19 cellular contexts compared by ENCODE assay signal in genomic region chr13:94917814-94918213, GRCh38.
DNase-seq lines count a peak whose midpoint lies in the region; ATAC-seq, FAIRE-seq and TF ChIP-seq lines count a peak whose summit lies in the region.
"Had no signal": no experiment of that assay in that cellular context is flagged by ENCODE, and none has a peak within 500 bp of the region (broad histone marks: within the 10 kb centered on the region; RNA-seq: fewer than 3 reads in every experiment).

No MANE protein-coding gene starts in this region.

- H3K4me1 ChIP-seq in HCT116 (ENCODE audit: control insufficient read depth in 1 of 2, insufficient read depth in 2 of 2, low read length in 2 of 2) (no peaks in the 10 kb centered on the region), SK-N-SH (ENCODE audit: control insufficient read depth in 1 of 2, insufficient read depth in 2 of 2, low read depth in 1 of 2, low read length in 1 of 2) (no peaks in the 10 kb centered on the region; a peak in 1 of 4 replicates), endothelial cell of umbilical vein (ENCODE audit: control insufficient read depth, extremely low read depth, insufficient read depth, low read length) (no peaks in the 10 kb centered on the region), colonic mucosa (no peaks in the 10 kb centered on the region)
- H3K4me1 ChIP-seq: BLaER1 treated with 17β-estradiol and CSF1 and Interleukin-3, amounts not matched to agents 10 nM and 100 nM had no signal

- POLR2A ChIA-PET in HCT116 (lab: Charles Lee) (no interaction called here), SK-N-SH (lab: Yijun Ruan, JAX) (no interaction called here), endothelial cell of umbilical vein (lab: Charles Lee) (no interaction called here)

- no peak overlapping the region for H3K9ac ChIP-seq in HCT116 (ENCODE audit: low read length)
- H3K9ac ChIP-seq in SK-N-SH, result no peak overlapping the region
- H3K9ac ChIP-seq in endothelial cell of umbilical vein (replicated peaks; ENCODE audit: extremely low read depth, insufficient read depth, low read length), result no peak overlapping the region
- H3K9ac ChIP-seq in colonic mucosa (ENCODE audit: low read depth in 2 of 2, low read length in 2 of 2), result no peak overlapping the region
- H3K9ac ChIP-seq: BLaER1 treated with 17β-estradiol and CSF1 and Interleukin-3, amounts not matched to agents 10 nM and 100 nM had no signal

- FAIRE-seq in endothelial cell of umbilical vein (lab: Jason Lieb, UNC), result no peak
- FAIRE-seq: kidney had no signal

- DNase-seq in HCT116 (ENCODE audit: low read depth, low spot score), result no peak
- DNase-seq in SK-N-SH, result no peak
- peak; percentile 1 for DNase-seq in endothelial cell of umbilical vein (ENCODE audit: low read depth, low spot score)
- peak; percentile 1 for DNase-seq in renal cortical epithelial cell (ENCODE audit: low read depth)
- DNase-seq in NCI-H1694 treated with DMSO at 0.1 percent for 48 hours (lab: John Stamatoyannopoulos, UW), result no peak
- DNase-seq in colonic mucosa, result no peak
- DNase-seq: activated CD4-positive, alpha-beta T cell treated with anti-CD3 and anti-CD28 coated beads for 1 hour; caudate nucleus; DMS 273 treated with DMSO at 0.1 percent for 48 hours; effector CD4-positive, alpha-beta T cell; IMR-90; kidney; NCI-H1048; NCI-H526 treated with DMSO at 0.1 percent for 48 hours; OCI-M1; T1000 had no signal

- no peak overlapping the region for H3K4me3 ChIP-seq in HCT116 (replicated peaks in 1 of 2; ENCODE audit: low read depth in 1 of 2, low read length in 2 of 2)
- H3K4me3 ChIP-seq in SK-N-SH (ENCODE audit: low read depth in 2 of 2, low read length in 1 of 2), result no peak overlapping the region
- H3K4me3 ChIP-seq in endothelial cell of umbilical vein (replicated peaks in 1 of 3; ENCODE audit: insufficient read depth in 1 of 3, low read depth in 1 of 3, low read length in 3 of 3), result no peak overlapping the region
- no peak overlapping the region for H3K4me3 ChIP-seq in colonic mucosa
- H3K4me3 ChIP-seq: BLaER1 treated with 17β-estradiol and CSF1 and Interleukin-3, amounts not matched to agents 10 nM and 100 nM had no signal

- intact Hi-C loops in HCT116 (cut with micrococcal nuclease), result no loop called here
- intact Hi-C loops in endothelial cell of umbilical vein (cut with micrococcal nuclease), result no loop called here
- intact Hi-C loops in colonic mucosa (cut with DNase I), result no loop called here

- WGBS in SK-N-SH (ENCODE audit: low lambda C conversion rate), result 40% methylated on average over 2 of the region's 2 CpGs

- H4K20me1 ChIP-seq in HCT116 (ENCODE audit: insufficient read depth) (no peaks in the 10 kb centered on the region), SK-N-SH (ENCODE audit: insufficient read depth) (no peaks in the 10 kb centered on the region), endothelial cell of umbilical vein (replicated peaks; ENCODE audit: control insufficient read depth, extremely low read depth, insufficient read depth, low read length) (no peaks in the 10 kb centered on the region)
- H4K20me1 ChIP-seq: BLaER1 treated with 17β-estradiol and CSF1 and Interleukin-3, amounts not matched to agents 10 nM and 100 nM had no signal

- H3K27me3 ChIP-seq in HCT116 (ENCODE audit: insufficient read depth, low read length) (peaks cover 43% of the 10 kb centered on the region), SK-N-SH (ENCODE audit: insufficient read depth) (no peaks in the 10 kb centered on the region), endothelial cell of umbilical vein (ENCODE audit: control insufficient read depth in 2 of 2, insufficient read depth in 2 of 2, low read length in 2 of 2) (peaks cover 1 to 5% of the 10 kb centered on the region in 2 experiments), colonic mucosa (no peaks in the 10 kb centered on the region)
- H3K27me3 ChIP-seq: BLaER1 treated with 17β-estradiol and CSF1 and Interleukin-3, amounts not matched to agents 10 nM and 100 nM had no signal

- H3K79me2 ChIP-seq in HCT116 (ENCODE audit: insufficient read depth, low read length) (no peaks in the 10 kb centered on the region), SK-N-SH (ENCODE audit: insufficient read depth) (no peaks in the 10 kb centered on the region), endothelial cell of umbilical vein (ENCODE audit: control insufficient read depth, insufficient read depth, low read length) (no peaks in the 10 kb centered on the region)

- CTCF ChIA-PET in HCT116 (lab: Charles Lee) (no interaction called here), SK-N-SH (lab: Yijun Ruan, JAX) (no interaction called here), endothelial cell of umbilical vein (lab: Charles Lee) (no interaction called here)

- dilution Hi-C loops in endothelial cell of umbilical vein (cut with MboI; ENCODE audit: extremely low pct_ligation_motif_present, low sequenced_read_pairs), result no loop called here

- H3K9me1 ChIP-seq in endothelial cell of umbilical vein (replicated peaks; ENCODE audit: control insufficient read depth, extremely low read depth, insufficient read depth, low read length), result no peaks in the 10 kb centered on the region

- H3K9me2 ChIP-seq in HCT116 (ENCODE audit: insufficient read depth) (no peaks in the 10 kb centered on the region), SK-N-SH (no peaks in the 10 kb centered on the region)

- H3K4me2 ChIP-seq in HCT116 (ENCODE audit: low read length) (no peak overlapping the region), SK-N-SH (no peak overlapping the region), endothelial cell of umbilical vein (ENCODE audit: insufficient read depth, low read length) (no peak overlapping the region)
- H3K4me2 ChIP-seq: BLaER1 treated with 17β-estradiol and CSF1 and Interleukin-3, amounts not matched to agents 10 nM and 100 nM had no signal

- H3K27ac ChIP-seq in HCT116 (ENCODE audit: low read depth, low read length), result no peak overlapping the region
- H3K27ac ChIP-seq in SK-N-SH (ENCODE audit: low read depth in 2 of 2, low read length in 1 of 2), result no peak overlapping the region
- H3K27ac ChIP-seq in endothelial cell of umbilical vein (ENCODE audit: insufficient read depth, low read depth, low read length), result no peak overlapping the region
- no peak overlapping the region for H3K27ac ChIP-seq in colonic mucosa
- H3K27ac ChIP-seq: BLaER1 treated with 17β-estradiol and CSF1 and Interleukin-3, amounts not matched to agents 10 nM and 100 nM had no signal

- RAD21 ChIA-PET in HCT116 (lab: Charles Lee; ENCODE audit: low non-redundant PET in 1 of 2, low total read pairs in 2 of 2, uncharacterized antibody in 2 of 2, unreplicated experiment in 2 of 2), result interaction anchor here in 1 of 2 experiments (0.5 kb wide), 1 partner anchor 17 kb away, joined by 3 read pairs; no protein-coding TSS in a partner anchor

- ATAC-seq in HCT116, result no peak
- no peak for ATAC-seq in GM18520 (IDR thresholded peaks at IDR 0.05; ENCODE audit: unreplicated experiment)
- ATAC-seq: activated T-helper 17 cell treated with anti-CD3 and anti-CD28 coated beads, Interleukin-2, amount 50 U/mL, for 72 hours had no signal

- no TSS peak for BruUV-seq in HCT116 (replicated peaks; lab: Mats Ljungman, UMichigan)
- no TSS peak for BruUV-seq in endothelial cell of umbilical vein (replicated peaks; lab: Mats Ljungman, UMichigan)

- H2AFZ ChIP-seq in HCT116 (ENCODE audit: low read depth, low read length, poor library complexity, severe bottlenecking), result no peak overlapping the region
- no peak overlapping the region for H2AFZ ChIP-seq in SK-N-SH (ENCODE audit: low read depth)
- no peak overlapping the region for H2AFZ ChIP-seq in endothelial cell of umbilical vein (ENCODE audit: low read depth, low read length)

- TF ChIP-seq RAD21 in HCT116 (IDR thresholded peaks at IDR 0.05; ENCODE audit: low read depth) (no peak), SK-N-SH (IDR thresholded peaks at IDR 0.05; ENCODE audit: low read length) (no peak)

- H3K36me3 ChIP-seq in HCT116 (ENCODE audit: control insufficient read depth in 1 of 2, insufficient read depth in 2 of 2, low read length in 2 of 2) (no peaks in the 10 kb centered on the region), SK-N-SH (replicated peaks in 1 of 2; ENCODE audit: control insufficient read depth in 1 of 2, insufficient read depth in 2 of 2, low read length in 1 of 2) (no peaks in the 10 kb centered on the region), endothelial cell of umbilical vein (ENCODE audit: control insufficient read depth in 2 of 2, extremely low read depth in 1 of 2, insufficient read depth in 2 of 2, low read length in 2 of 2) (no peaks in the 10 kb centered on the region), colonic mucosa (no peaks in the 10 kb centered on the region)
- H3K36me3 ChIP-seq: BLaER1 treated with 17β-estradiol and CSF1 and Interleukin-3, amounts not matched to agents 10 nM and 100 nM had no signal

- H3K9me3 ChIP-seq in HCT116 (ENCODE audit: control insufficient read depth in 1 of 2, insufficient read depth in 1 of 2, low read depth in 1 of 2, low read length in 2 of 2), result no peaks in the 10 kb centered on the region
- H3K9me3 ChIP-seq in SK-N-SH, result no peaks in the 10 kb centered on the region
- no peaks in the 10 kb centered on the region for H3K9me3 ChIP-seq in endothelial cell of umbilical vein (replicated peaks; ENCODE audit: control insufficient read depth, insufficient read depth, low read length)
- H3K9me3 ChIP-seq in colonic mucosa, result no peaks in the 10 kb centered on the region
- H3K9me3 ChIP-seq: BLaER1 treated with 17β-estradiol and CSF1 and Interleukin-3, amounts not matched to agents 10 nM and 100 nM had no signal

- no peaks in the 10 kb centered on the region for H3F3A ChIP-seq in SK-N-SH (replicated peaks; ENCODE audit: insufficient read depth)

- no peak for TF ChIP-seq EP300 in SK-N-SH (IDR thresholded peaks at IDR 0.05; ENCODE audit: borderline replicate concordance in 1 of 2, low read depth in 1 of 2, low read length in 1 of 2)

- TF ChIP-seq CTCF in HCT116 (IDR thresholded peaks at IDR 0.05 in 2 of 3, conservative IDR thresholded peaks at IDR 0.05 in 1 of 3; ENCODE audit: borderline replicate concordance in 1 of 3, insufficient read depth in 1 of 3, low read depth in 2 of 3, low read length in 2 of 3) (no peak), SK-N-SH (IDR thresholded peaks at IDR 0.05) (no peak), endothelial cell of umbilical vein (IDR thresholded peaks at IDR 0.05; ENCODE audit: extremely low read depth in 1 of 2, insufficient read depth in 1 of 2, low read depth in 1 of 2, low read length in 2 of 2) (no peak), colonic mucosa (IDR thresholded peaks at IDR 0.05) (no peak)

- TF ChIP-seq POLR2A in HCT116 (IDR thresholded peaks at IDR 0.05; ENCODE audit: borderline replicate concordance, extremely low read depth, insufficient read depth, insufficient read length) (no peak), endothelial cell of umbilical vein (IDR thresholded peaks at IDR 0.05; ENCODE audit: low read depth, low read length) (no peak)

TF ChIP-seq in HCT116, 20 proteins besides CTCF, POLR2A, EP300 and RAD21 (continues in another document):
- TF ChIP-seq CEBPB (IDR thresholded peaks at IDR 0.05; ENCODE audit: low read depth), result no peak

TF ChIP-seq in SK-N-SH, 30 proteins besides CTCF, POLR2A, EP300 and RAD21 (continues in another document):
- no peak for TF ChIP-seq MEF2A (IDR thresholded peaks at IDR 0.05; ENCODE audit: borderline replicate concordance, low read depth)

Comparison
In these comparisons a context has a peak if more than half of its experiments do, and no peak if none do; other contexts are left out.
1. DNase-seq: peak in endothelial cell of umbilical vein (single experiment) and renal cortical epithelial cell (single experiment); none in HCT116 (single experiment), SK-N-SH (single experiment), NCI-H1694 treated with DMSO at 0.1 percent for 48 hours (single experiment) and colonic mucosa (single experiment).
2. Of the 11 proteins assayed by ChIP-seq in both SK-N-SH and HCT116: peak only in SK-N-SH: none; only in HCT116: none; in both: REST; in neither: 10.